23 cellular contexts compared by ENCODE assay signal in the genomic region with DNA sequence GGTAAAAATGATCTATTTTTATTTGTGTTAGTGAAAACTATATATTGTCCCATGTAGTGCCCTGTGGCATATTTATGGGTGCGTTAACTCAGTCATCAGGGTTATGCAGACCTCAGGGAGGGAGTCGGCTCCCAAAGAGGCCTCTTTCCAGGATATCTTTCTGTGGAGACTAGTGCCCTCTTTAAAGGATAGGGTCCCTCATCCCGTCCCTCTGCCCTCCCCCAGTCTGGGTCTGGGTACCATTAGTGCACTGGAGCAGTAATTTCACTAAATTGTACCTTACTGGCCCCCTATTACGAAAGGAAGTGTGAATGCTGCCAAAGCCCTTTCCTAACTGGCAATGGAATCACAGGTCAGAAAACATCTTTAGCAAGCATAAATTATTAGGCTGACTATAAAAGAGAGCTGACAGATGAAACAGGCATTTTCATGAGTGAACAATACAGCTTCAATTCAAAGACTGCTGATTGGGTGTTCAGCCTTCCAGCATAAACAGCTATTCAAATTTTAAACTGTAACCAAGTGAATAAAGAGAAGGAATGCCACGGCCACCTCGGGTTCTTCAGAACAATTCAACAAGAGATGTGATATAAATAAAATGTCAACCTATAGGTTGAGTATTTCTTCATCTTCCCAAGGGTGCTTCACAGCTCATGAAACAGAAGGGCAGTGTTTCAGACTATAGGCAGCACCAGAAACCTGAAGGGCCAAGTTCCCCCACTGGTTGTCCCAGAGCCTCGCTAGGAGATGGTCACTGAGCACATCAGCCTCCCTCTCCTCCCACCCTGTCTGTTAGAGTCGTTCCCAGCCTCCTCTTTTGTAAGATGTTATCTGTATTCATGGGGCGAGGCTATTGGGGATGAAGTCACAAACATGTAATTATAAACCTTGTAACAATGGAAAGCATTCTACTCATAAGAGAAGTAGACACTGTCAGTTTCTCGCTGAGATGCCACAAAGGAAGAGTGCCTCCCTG.
A peak's percentile ranks its signal among the peaks of the same experiment; 100 is the strongest.
DNase-seq lines count a peak whose midpoint lies in the region; ATAC-seq and TF ChIP-seq lines count a peak whose summit lies in the region.
"Had no signal": no experiment of that assay in that cellular context is flagged by ENCODE, and none has a peak within 500 bp of the region (broad histone marks: within the 10 kb centered on the region; RNA-seq: fewer than 3 reads in every experiment).

No MANE protein-coding gene starts in this region.

- H3K27ac ChIP-seq in endodermal cell (ENCODE audit: low read depth, low read length) (peak overlapping the region; percentile 93), neural cell (ENCODE audit: low read length) (peak overlapping the region; percentile 88), tibial nerve (no peak overlapping the region)
- H3K27ac ChIP-seq: ascending aorta, PC-9, psoas muscle, vagina had no signal

- no peak for TF ChIP-seq CTCF in endodermal cell (conservative IDR thresholded peaks at IDR 0.05)
- TF ChIP-seq CTCF in neural cell (IDR thresholded peaks at IDR 0.05; ENCODE audit: poor library complexity, severe bottlenecking), result no peak
- no peak for TF ChIP-seq CTCF in tibial nerve (IDR thresholded peaks at IDR 0.05)

- H3K9me3 Mint-ChIP-seq in endodermal cell, result no peaks in the 10 kb centered on the region
- H3K9me3 Mint-ChIP-seq: activated naive CD4-positive, alpha-beta T cell treated with anti-CD3 and anti-CD28 coated beads for 36 hours; activated T-cell treated with anti-CD3 and anti-CD28 coated beads, Interleukin-2, amount 50 U/mL, for 4 hours; naive thymus-derived CD8-positive, alpha-beta T cell; T-helper 2 cell treated with Interferon-gamma antibody and Interleukin-4, amounts not matched to agents 5 μg/mL and 100 μg/mL, for 36 hours had no signal

- H3K4me3 ChIP-seq in endodermal cell (ENCODE audit: low read length) (no peak overlapping the region), neural cell (ENCODE audit: low read length) (peak overlapping the region; percentile 53), tibial nerve (no peak overlapping the region)
- H3K4me3 ChIP-seq: ascending aorta, PC-9, psoas muscle, vagina had no signal

- peaks cover 5% of the 10 kb centered on the region for H3K4me1 Mint-ChIP-seq in endodermal cell
- H3K4me1 Mint-ChIP-seq: CD4-positive, alpha-beta memory T cell; naive thymus-derived CD8-positive, alpha-beta T cell had no signal

- H3K9ac ChIP-seq in endodermal cell (ENCODE audit: extremely low read depth, low read length, poor library complexity, severe bottlenecking) (no peak overlapping the region), neural cell (ENCODE audit: low read length) (peak overlapping the region; percentile 54)

- peak in 10 of 14 donors; percentile 1 to 66 (median 28) for DNase-seq in C1 segment of cervical spinal cord (lab: John Stamatoyannopoulos, UW)
- DNase-seq in NCI-H69 (lab: John Stamatoyannopoulos, UW), result peak; percentile 97
- no peak for DNase-seq in endodermal cell
- no peak for DNase-seq in stimulated activated naive CD4-positive, alpha-beta T cell (lab: John Stamatoyannopoulos, UW)
- DNase-seq in MV-4-11 (lab: John Stamatoyannopoulos, UW), result no peak
- DNase-seq in tibial nerve (ENCODE audit: low spot score in 2 of 2), result no peak
- DNase-seq: activated naive CD4-positive, alpha-beta T cell treated with anti-CD3 and anti-CD28 coated beads for 36 hours; activated T-cell treated with anti-CD3 and anti-CD28 coated beads, Interleukin-2, amount 50 U/mL, for 4 hours; CD4-positive, alpha-beta memory T cell; DMS79; KBM-7; naive thymus-derived CD8-positive, alpha-beta T cell; NCI-H1930; PC-9; psoas muscle; small intestine; stimulated activated CD4-positive, alpha-beta T cell treated with anti-CD3 and anti-CD28 coated beads, Interleukin-4, amount 100 ng/mL, for 24 hours had no signal

- TF ChIP-seq EP300 in neural cell (conservative IDR thresholded peaks at IDR 0.05; ENCODE audit: poor library complexity, severe bottlenecking) (peak; percentile 56), tibial nerve (IDR thresholded peaks at IDR 0.05) (no peak)

- H3K4me3 Mint-ChIP-seq in endodermal cell, result no peak overlapping the region
- H3K4me3 Mint-ChIP-seq: activated naive CD4-positive, alpha-beta T cell treated with anti-CD3 and anti-CD28 coated beads for 36 hours; activated T-cell treated with anti-CD3 and anti-CD28 coated beads, Interleukin-2, amount 50 U/mL, for 4 hours; CD4-positive, alpha-beta memory T cell; naive thymus-derived CD8-positive, alpha-beta T cell; T-helper 2 cell treated with Interferon-gamma antibody and Interleukin-4, amounts not matched to agents 5 μg/mL and 100 μg/mL, for 36 hours had no signal

- peak; percentile 14 for TF ChIP-seq RAD21 in neural cell (conservative IDR thresholded peaks at IDR 0.05)

- peak overlapping the region; percentile 59 for H3K4me2 ChIP-seq in neural cell (ENCODE audit: low read length)
- H3K4me2 ChIP-seq: PC-9 had no signal

- H3K4me1 ChIP-seq in endodermal cell (ENCODE audit: control insufficient read depth, insufficient read depth, low read length) (no peaks in the 10 kb centered on the region), tibial nerve (no peaks in the 10 kb centered on the region)
- H3K4me1 ChIP-seq: ascending aorta, psoas muscle, vagina had no signal

- H3K9me3 ChIP-seq in endodermal cell (ENCODE audit: control insufficient read depth, low read length) (no peaks in the 10 kb centered on the region), neural cell (ENCODE audit: low read length) (no peaks in the 10 kb centered on the region), tibial nerve (no peaks in the 10 kb centered on the region)
- H3K9me3 ChIP-seq: ascending aorta, psoas muscle, vagina had no signal

- no peaks in the 10 kb centered on the region for H3K36me3 Mint-ChIP-seq in endodermal cell (ENCODE audit: low read depth)
- H3K36me3 Mint-ChIP-seq: CD4-positive, alpha-beta memory T cell; naive thymus-derived CD8-positive, alpha-beta T cell had no signal

- H2AFZ ChIP-seq in neural cell (ENCODE audit: low read depth, low read length), result peak overlapping the region; percentile 10
- H2AFZ ChIP-seq: PC-9 had no signal

- no peaks in the 10 kb centered on the region for H3K79me2 ChIP-seq in neural cell (replicated peaks; ENCODE audit: insufficient read depth, low read length)

- no peak for TF ChIP-seq POLR2A in tibial nerve (IDR thresholded peaks at IDR 0.05)

- H3K27me3 ChIP-seq in endodermal cell (ENCODE audit: control insufficient read depth, insufficient read depth, low read length, poor library complexity, severe bottlenecking) (no peaks in the 10 kb centered on the region), neural cell (ENCODE audit: insufficient read depth, low read depth, low read length) (no peaks in the 10 kb centered on the region), tibial nerve (no peaks in the 10 kb centered on the region)
- H3K27me3 ChIP-seq: ascending aorta, vagina had no signal

- H3K9me2 ChIP-seq in neural cell (ENCODE audit: insufficient read depth, low read length), result no peaks in the 10 kb centered on the region

- peaks cover 3% of the 10 kb centered on the region for H3F3A ChIP-seq in neural cell (ENCODE audit: insufficient read depth, low read length, poor library complexity, severe bottlenecking)

- H3K36me3 ChIP-seq in endodermal cell (ENCODE audit: control insufficient read depth, insufficient read depth, low read length) (no peaks in the 10 kb centered on the region), neural cell (ENCODE audit: insufficient read depth, low read length) (no peaks in the 10 kb centered on the region), tibial nerve (no peaks in the 10 kb centered on the region)
- H3K36me3 ChIP-seq: ascending aorta, vagina had no signal

- H4K20me1 ChIP-seq in neural cell (ENCODE audit: insufficient read depth), result no peaks in the 10 kb centered on the region

- 76 to 92% methylated on average over 2 to 9 of the region's 10 CpGs for WGBS in endodermal cell (ENCODE audit: insufficient coverage in 1 of 2, insufficient read length in 1 of 2), 2 experiments
- 46% methylated on average over 10 of the region's 10 CpGs for WGBS in tibial nerve, 2 donors

- no peak for ATAC-seq in GM21723 (IDR thresholded peaks at IDR 0.05; ENCODE audit: unreplicated experiment)
- ATAC-seq: activated CD4-positive, CD25-positive, alpha-beta regulatory T cell treated with anti-CD3 and anti-CD28 coated beads, Interleukin-2, amount 50 U/mL, for 24 hours; activated T-cell treated with anti-CD3 and anti-CD28 coated beads, Interleukin-2, amount 50 U/mL, for 4 hours; naive thymus-derived CD8-positive, alpha-beta T cell; psoas muscle had no signal

- no peaks in the 10 kb centered on the region for H3K27me3 Mint-ChIP-seq in endodermal cell (ENCODE audit: insufficient read depth)

- no peak overlapping the region for H3K27ac Mint-ChIP-seq in endodermal cell
- H3K27ac Mint-ChIP-seq: activated naive CD4-positive, alpha-beta T cell treated with anti-CD3 and anti-CD28 coated beads for 36 hours; CD4-positive, alpha-beta memory T cell; naive thymus-derived CD8-positive, alpha-beta T cell; T-helper 2 cell treated with Interferon-gamma antibody and Interleukin-4, amounts not matched to agents 5 μg/mL and 100 μg/mL, for 36 hours had no signal

TF ChIP-seq in neural cell, 6 proteins besides CTCF, POLR2A, EP300 and RAD21 (continues in another document):
- no peak for TF ChIP-seq SMC3 (conservative IDR thresholded peaks at IDR 0.05; ENCODE audit: poor library complexity)
- no peak for TF ChIP-seq EZH2 (IDR thresholded peaks at IDR 0.05; ENCODE audit: borderline replicate concordance, insufficient read depth, low read length, poor library complexity, severe bottlenecking)
- TF ChIP-seq MXI1 (conservative IDR thresholded peaks at IDR 0.05; ENCODE audit: poor library complexity, severe bottlenecking), result no peak

Comparison
In these comparisons a context has a peak if more than half of its experiments do, and no peak if none do; other contexts are left out.
1. DNase-seq: peak in C1 segment of cervical spinal cord (10 of 14) and NCI-H69 (single experiment); none in endodermal cell (single experiment), stimulated activated naive CD4-positive, alpha-beta T cell (0 of 6), MV-4-11 (single experiment) and tibial nerve (0 of 2).
2. H3K27ac ChIP-seq: peak in endodermal cell (single experiment) and neural cell (single experiment); none in tibial nerve (0 of 4).